ENCODE assay signal across 1 cellular context in the genomic region with DNA sequence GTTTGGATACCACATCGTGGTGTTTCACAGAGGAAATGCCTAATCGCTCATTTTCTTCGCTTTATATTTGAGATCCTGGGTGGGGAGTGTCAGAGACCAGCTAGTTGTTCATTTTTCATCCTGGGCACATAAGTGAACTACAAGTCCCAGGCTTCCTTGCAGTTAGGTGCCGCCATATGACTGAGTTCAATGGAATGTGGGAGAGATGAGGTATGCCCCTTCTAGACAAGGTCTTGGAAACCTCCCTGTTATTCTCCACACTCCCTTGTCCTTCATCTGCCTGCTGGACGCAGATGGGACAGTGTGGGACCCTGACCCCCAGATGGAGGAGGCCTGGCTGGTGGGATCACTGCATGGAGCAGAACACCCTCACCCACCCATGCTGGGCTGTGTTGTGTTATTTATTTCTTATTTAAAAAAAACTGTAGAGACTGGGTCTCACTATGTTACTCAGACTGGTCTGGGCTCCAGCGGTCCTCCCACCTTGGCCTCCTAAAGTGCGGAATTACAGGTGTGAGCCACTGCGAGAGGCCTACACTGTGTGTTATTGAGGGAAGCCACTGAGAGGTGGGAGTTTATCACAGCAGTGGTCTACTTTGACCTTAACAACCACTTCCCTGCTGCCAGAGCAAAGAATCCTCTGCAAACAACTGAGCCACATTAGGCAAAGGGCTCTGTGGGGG.
TF ChIP-seq lines count a peak whose summit lies in the region.

No MANE protein-coding gene starts in this region.

TF ChIP-seq in SK-N-SH, 30 proteins besides CTCF, POLR2A, EP300 and RAD21:
- TF ChIP-seq EZH2phosphoT487 (IDR thresholded peaks at IDR 0.05; ENCODE audit: borderline replicate concordance, low read depth), result no peak
- TF ChIP-seq, protein P1, sequence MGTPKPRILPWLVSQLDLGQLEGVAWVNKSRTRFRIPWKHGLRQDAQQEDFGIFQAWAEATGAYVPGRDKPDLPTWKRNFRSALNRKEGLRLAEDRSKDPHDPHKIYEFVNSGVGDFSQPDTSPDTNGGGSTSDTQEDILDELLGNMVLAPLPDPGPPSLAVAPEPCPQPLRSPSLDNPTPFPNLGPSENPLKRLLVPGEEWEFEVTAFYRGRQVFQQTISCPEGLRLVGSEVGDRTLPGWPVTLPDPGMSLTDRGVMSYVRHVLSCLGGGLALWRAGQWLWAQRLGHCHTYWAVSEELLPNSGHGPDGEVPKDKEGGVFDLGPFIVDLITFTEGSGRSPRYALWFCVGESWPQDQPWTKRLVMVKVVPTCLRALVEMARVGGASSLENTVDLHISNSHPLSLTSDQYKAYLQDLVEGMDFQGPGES (IDR thresholded peaks at IDR 0.05; ENCODE audit: low read depth, low read length), result no peak
- no peak for TF ChIP-seq RFX5 (IDR thresholded peaks at IDR 0.05; ENCODE audit: low read length)
- no peak for TF ChIP-seq FOSL2 (IDR thresholded peaks at IDR 0.05; ENCODE audit: borderline replicate concordance, low read depth)
- no peak for TF ChIP-seq POLR2AphosphoS5 (IDR thresholded peaks at IDR 0.05; ENCODE audit: low read depth, low read length)
- TF ChIP-seq, protein P2, sequence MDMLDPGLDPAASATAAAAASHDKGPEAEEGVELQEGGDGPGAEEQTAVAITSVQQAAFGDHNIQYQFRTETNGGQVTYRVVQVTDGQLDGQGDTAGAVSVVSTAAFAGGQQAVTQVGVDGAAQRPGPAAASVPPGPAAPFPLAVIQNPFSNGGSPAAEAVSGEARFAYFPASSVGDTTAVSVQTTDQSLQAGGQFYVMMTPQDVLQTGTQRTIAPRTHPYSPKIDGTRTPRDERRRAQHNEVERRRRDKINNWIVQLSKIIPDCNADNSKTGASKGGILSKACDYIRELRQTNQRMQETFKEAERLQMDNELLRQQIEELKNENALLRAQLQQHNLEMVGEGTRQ (IDR thresholded peaks at IDR 0.05; ENCODE audit: borderline replicate concordance, low read depth, low read length), result no peak
- no peak for TF ChIP-seq TCF12 (IDR thresholded peaks at IDR 0.05)
- TF ChIP-seq, protein P3, sequence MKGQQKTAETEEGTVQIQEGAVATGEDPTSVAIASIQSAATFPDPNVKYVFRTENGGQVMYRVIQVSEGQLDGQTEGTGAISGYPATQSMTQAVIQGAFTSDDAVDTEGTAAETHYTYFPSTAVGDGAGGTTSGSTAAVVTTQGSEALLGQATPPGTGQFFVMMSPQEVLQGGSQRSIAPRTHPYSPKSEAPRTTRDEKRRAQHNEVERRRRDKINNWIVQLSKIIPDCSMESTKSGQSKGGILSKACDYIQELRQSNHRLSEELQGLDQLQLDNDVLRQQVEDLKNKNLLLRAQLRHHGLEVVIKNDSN (IDR thresholded peaks at IDR 0.05; ENCODE audit: borderline replicate concordance, low read depth), result no peak
- TF ChIP-seq FOXJ3 (CRISPR knock-in tag; IDR thresholded peaks at IDR 0.05), result no peak
- no peak for TF ChIP-seq ELF1 (IDR thresholded peaks at IDR 0.05)
- no peak for TF ChIP-seq SIN3A (IDR thresholded peaks at IDR 0.05; ENCODE audit: borderline replicate concordance, low read depth, low read length)
- TF ChIP-seq, protein P4, sequence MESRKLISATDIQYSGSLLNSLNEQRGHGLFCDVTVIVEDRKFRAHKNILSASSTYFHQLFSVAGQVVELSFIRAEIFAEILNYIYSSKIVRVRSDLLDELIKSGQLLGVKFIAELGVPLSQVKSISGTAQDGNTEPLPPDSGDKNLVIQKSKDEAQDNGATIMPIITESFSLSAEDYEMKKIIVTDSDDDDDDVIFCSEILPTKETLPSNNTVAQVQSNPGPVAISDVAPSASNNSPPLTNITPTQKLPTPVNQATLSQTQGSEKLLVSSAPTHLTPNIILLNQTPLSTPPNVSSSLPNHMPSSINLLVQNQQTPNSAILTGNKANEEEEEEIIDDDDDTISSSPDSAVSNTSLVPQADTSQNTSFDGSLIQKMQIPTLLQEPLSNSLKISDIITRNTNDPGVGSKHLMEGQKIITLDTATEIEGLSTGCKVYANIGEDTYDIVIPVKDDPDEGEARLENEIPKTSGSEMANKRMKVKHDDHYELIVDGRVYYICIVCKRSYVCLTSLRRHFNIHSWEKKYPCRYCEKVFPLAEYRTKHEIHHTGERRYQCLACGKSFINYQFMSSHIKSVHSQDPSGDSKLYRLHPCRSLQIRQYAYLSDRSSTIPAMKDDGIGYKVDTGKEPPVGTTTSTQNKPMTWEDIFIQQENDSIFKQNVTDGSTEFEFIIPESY (IDR thresholded peaks at IDR 0.05; ENCODE audit: borderline replicate concordance, low read depth), result no peak
- TF ChIP-seq, protein P5, sequence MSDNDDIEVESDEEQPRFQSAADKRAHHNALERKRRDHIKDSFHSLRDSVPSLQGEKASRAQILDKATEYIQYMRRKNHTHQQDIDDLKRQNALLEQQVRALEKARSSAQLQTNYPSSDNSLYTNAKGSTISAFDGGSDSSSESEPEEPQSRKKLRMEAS (IDR thresholded peaks at IDR 0.05; ENCODE audit: low read depth), result no peak
- no peak for TF ChIP-seq YY1 (IDR thresholded peaks at IDR 0.05; ENCODE audit: low read depth)
- TF ChIP-seq RXRA (IDR thresholded peaks at IDR 0.05; ENCODE audit: borderline replicate concordance, low read depth), result no peak
- no peak for TF ChIP-seq SMC3 (IDR thresholded peaks at IDR 0.05; ENCODE audit: low read depth, low read length)
- no peak for TF ChIP-seq MEF2A (IDR thresholded peaks at IDR 0.05; ENCODE audit: borderline replicate concordance, low read depth)
TF ChIP-seq in SK-N-SH: peak in this region for 0.
